ENCODE assay signal across 8 cellular contexts in the genomic region with DNA sequence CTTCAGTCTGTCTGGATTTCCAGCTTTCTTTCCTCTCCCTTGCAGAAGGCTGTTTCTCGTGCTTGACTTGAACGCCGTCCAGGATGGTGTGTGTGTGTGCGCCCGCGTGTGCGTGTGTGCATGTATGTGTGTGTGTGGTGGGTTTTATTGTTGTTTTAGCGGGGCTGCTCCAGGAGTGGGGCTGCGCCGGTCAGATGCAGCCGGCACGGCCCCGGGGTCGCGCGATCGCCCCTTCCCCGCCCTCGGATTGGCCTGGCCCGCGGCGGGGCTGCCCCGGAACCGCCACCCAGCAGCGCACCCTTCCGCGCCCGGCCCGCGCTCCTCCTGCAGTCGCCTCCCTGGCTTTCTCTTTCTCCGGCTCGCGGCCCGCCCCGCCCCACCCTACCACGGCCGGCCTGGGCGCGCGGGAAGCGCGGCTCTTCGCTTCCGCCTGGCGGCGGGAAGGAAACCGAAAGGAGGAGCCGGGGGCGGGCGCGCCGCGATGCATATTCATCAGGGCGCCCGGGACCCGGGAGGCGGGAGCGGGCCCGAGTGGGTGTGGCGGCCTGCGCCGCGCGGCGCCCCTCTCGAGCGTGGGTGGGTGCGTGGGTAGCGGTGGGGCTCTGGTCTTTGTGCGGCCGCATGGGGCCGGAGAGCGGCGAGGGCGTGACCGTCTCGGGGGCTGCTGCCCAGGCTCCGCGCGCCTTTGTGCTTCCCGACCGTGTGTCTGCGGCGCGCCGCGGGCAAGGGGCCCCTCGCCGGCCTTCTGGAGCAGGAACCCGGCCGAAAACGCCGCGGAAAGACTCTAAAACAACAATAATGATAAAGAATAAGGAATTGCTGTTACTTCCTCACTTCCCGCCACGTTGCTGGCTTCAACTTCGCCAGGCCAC. TPM values are rescaled to one million over a fixed set of nuclear protein-coding genes. Genes with fewer than 3 reads are reported as not detected.
DNase-seq lines count a peak whose midpoint lies in the region; ATAC-seq and TF ChIP-seq lines count a peak whose summit lies in the region.

No MANE protein-coding gene starts in this region.

- H3K27ac Mint-ChIP-seq in CD8-positive, alpha-beta T cell: no peak overlapping the region
- peak overlapping the region; percentile 83 for H3K27ac Mint-ChIP-seq in activated CD8-positive, alpha-beta memory T cell treated with anti-CD3 and anti-CD28 coated beads, Interleukin-2, amount 10 ng/mL, durations not matched to agents 7 days and 5 days
- peak overlapping the region; percentile 97 for H3K27ac Mint-ChIP-seq in endothelial cell (ENCODE audit: unreplicated experiment)

- H3K4me3 ChIP-seq in CD8-positive, alpha-beta T cell (ENCODE audit: low read depth, low read length): peak overlapping the region; percentile 61

- peaks cover 3% of the 10 kb centered on the region for H3K9me3 Mint-ChIP-seq in CD8-positive, alpha-beta T cell
- no peaks in the 10 kb centered on the region for H3K9me3 Mint-ChIP-seq in activated CD8-positive, alpha-beta memory T cell treated with anti-CD3 and anti-CD28 coated beads, Interleukin-2, amount 10 ng/mL, durations not matched to agents 7 days and 5 days (ENCODE audit: low read depth)
- no peaks in the 10 kb centered on the region for H3K9me3 Mint-ChIP-seq in endothelial cell (ENCODE audit: unreplicated experiment)

- no peak overlapping the region for H3K27ac ChIP-seq in CD8-positive, alpha-beta T cell (ENCODE audit: low read depth, low read length)

- POLR2A ChIA-PET in CD8-positive, alpha-beta T cell (lab: Charles Lee): no interaction called here

- intact Hi-C loops in CD8-positive, alpha-beta T cell (cut with DNase I, micrococcal nuclease): no loop called here

- peaks cover 5% of the 10 kb centered on the region for H3K4me1 ChIP-seq in CD8-positive, alpha-beta T cell (ENCODE audit: insufficient read depth, low read length)

- TF ChIP-seq CTCF in CD8-positive, alpha-beta T cell (IDR thresholded peaks at IDR 0.05): no peak
- TF ChIP-seq CTCF in endothelial cell (IDR thresholded peaks at IDR 0.05; ENCODE audit: unreplicated experiment): peak; percentile 38

- no peaks in the 10 kb centered on the region for H3K9me3 ChIP-seq in CD8-positive, alpha-beta T cell (ENCODE audit: low read length)

- H3K36me3 Mint-ChIP-seq in CD8-positive, alpha-beta T cell: peaks cover 2% of the 10 kb centered on the region
- no peaks in the 10 kb centered on the region for H3K36me3 Mint-ChIP-seq in activated CD8-positive, alpha-beta memory T cell treated with anti-CD3 and anti-CD28 coated beads, Interleukin-2, amount 10 ng/mL, durations not matched to agents 7 days and 5 days
- peaks cover 8% of the 10 kb centered on the region for H3K36me3 Mint-ChIP-seq in endothelial cell (ENCODE audit: low read depth, unreplicated experiment)

- H3K4me1 Mint-ChIP-seq in CD8-positive, alpha-beta T cell (ENCODE audit: low read depth): peaks cover 18% of the 10 kb centered on the region
- peaks cover 31% of the 10 kb centered on the region for H3K4me1 Mint-ChIP-seq in activated CD8-positive, alpha-beta memory T cell treated with anti-CD3 and anti-CD28 coated beads, Interleukin-2, amount 10 ng/mL, durations not matched to agents 7 days and 5 days
- H3K4me1 Mint-ChIP-seq in endothelial cell (ENCODE audit: unreplicated experiment): peaks cover 48% of the 10 kb centered on the region

- H3K36me3 ChIP-seq in CD8-positive, alpha-beta T cell (ENCODE audit: insufficient read depth, low read length): no peaks in the 10 kb centered on the region

- H3K27me3 Mint-ChIP-seq in CD8-positive, alpha-beta T cell (ENCODE audit: low read depth): peaks cover 34% of the 10 kb centered on the region
- H3K27me3 Mint-ChIP-seq in activated CD8-positive, alpha-beta memory T cell treated with anti-CD3 and anti-CD28 coated beads, Interleukin-2, amount 10 ng/mL, durations not matched to agents 7 days and 5 days: peaks cover 75% of the 10 kb centered on the region
- peaks cover 21% of the 10 kb centered on the region for H3K27me3 Mint-ChIP-seq in endothelial cell (ENCODE audit: unreplicated experiment)

- peak overlapping the region; percentile 85 for H3K4me3 Mint-ChIP-seq in CD8-positive, alpha-beta T cell
- H3K4me3 Mint-ChIP-seq in activated CD8-positive, alpha-beta memory T cell treated with anti-CD3 and anti-CD28 coated beads, Interleukin-2, amount 10 ng/mL, durations not matched to agents 7 days and 5 days: peak overlapping the region; percentile 87
- peak overlapping the region; percentile 95 for H3K4me3 Mint-ChIP-seq in endothelial cell (ENCODE audit: unreplicated experiment)

- H3K27me3 ChIP-seq in CD8-positive, alpha-beta T cell (ENCODE audit: insufficient read depth, low read length): no peaks in the 10 kb centered on the region

- ATAC-seq in CD8-positive, alpha-beta T cell: peak; percentile 78
- ATAC-seq in GM19328 (IDR thresholded peaks at IDR 0.05; ENCODE audit: unreplicated experiment): peak; percentile 84
- ATAC-seq in HG03457 (IDR thresholded peaks at IDR 0.05; ENCODE audit: unreplicated experiment): peak; percentile 78
- peak; percentile 93 for ATAC-seq in activated CD8-positive, alpha-beta memory T cell treated with anti-CD3 and anti-CD28 coated beads, Interleukin-2, amount 10 ng/mL, durations not matched to agents 7 days and 5 days

- CTCF ChIA-PET in CD8-positive, alpha-beta T cell (lab: Charles Lee): interaction anchor here (0.7 kb wide), 1 partner anchor 9 kb away, joined by 3 read pairs; no protein-coding TSS in a partner anchor
- CTCF ChIA-PET in activated CD8-positive, alpha-beta memory T cell treated with anti-CD3 and anti-CD28 coated beads, Interleukin-2, amount 10 ng/mL, durations not matched to agents 7 days and 5 days (lab: Charles Lee): no interaction called here

- DNase-seq in CD8-positive, alpha-beta T cell: peak; percentile 19 to 69 (median 51)
- peak; percentile 95 for DNase-seq in NCI-H82 (lab: John Stamatoyannopoulos, UW)
- peak; percentile 88 for DNase-seq in activated CD8-positive, alpha-beta memory T cell treated with anti-CD3 and anti-CD28 coated beads, Interleukin-2, amount 10 ng/mL, durations not matched to agents 7 days and 5 days
- DNase-seq in endothelial cell (ENCODE audit: low spot score): peak; percentile 92
- DNase-seq in midbrain (lab: John Stamatoyannopoulos, UW): peak; percentile 89
- DNase-seq in stimulated activated CD8-positive, alpha-beta memory T cell treated with anti-CD3 and anti-CD28 coated beads, Interleukin-15, amount 100 ng/mL, for 48 hours (ENCODE audit: low read depth in 2 of 2): peak; percentile 66 to 69

RNA-seq across cellular contexts. Expression of gene NFIB, which starts 8.5 kb away (rescaled TPM):
- not detected for total RNA-seq in CD8-positive, alpha-beta T cell
- total RNA-seq in activated CD8-positive, alpha-beta memory T cell treated with anti-CD3 and anti-CD28 coated beads, Interleukin-2, amount 10 ng/mL, durations not matched to agents 7 days and 5 days: not detected
- total RNA-seq in endothelial cell (ENCODE audit: unreplicated experiment): 120 TPM

Comparison
In these comparisons a context has a peak if more than half of its experiments do, and no peak if none do; other contexts are left out.
1. RNA of gene NFIB, which starts 8.5 kb away (total RNA-seq): 120 TPM in endothelial cell (single experiment); not detected in activated CD8-positive, alpha-beta memory T cell treated with anti-CD3 and anti-CD28 coated beads, Interleukin-2, amount 10 ng/mL, durations not matched to agents 7 days and 5 days and not detected in CD8-positive, alpha-beta T cell; every median in the first group is over 100 times any median in the second.
2. Peak in every context shown above with its lines, with median percentiles within 50 percentile points of each other: ATAC-seq, DNase-seq and H3K4me3 Mint-ChIP-seq.